8 cellular contexts compared by ENCODE assay signal in genomic region chrX:54045563-54046228, GRCh38. TPM values are rescaled to one million over a fixed set of nuclear protein-coding genes. Genes with fewer than 3 reads are reported as not detected.
A peak's percentile ranks its signal among the peaks of the same experiment; 100 is the strongest.
DNase-seq lines count a peak whose midpoint lies in the region; ATAC-seq and TF ChIP-seq lines count a peak whose summit lies in the region.

No MANE protein-coding gene starts in this region.

- no peak for TF ChIP-seq CTCF in H9 (conservative IDR thresholded peaks at IDR 0.05)
- no peak for TF ChIP-seq CTCF in progenitor cell of endocrine pancreas (IDR thresholded peaks at IDR 0.05; ENCODE audit: unreplicated experiment)

- no peak overlapping the region for H2BK15ac ChIP-seq in H9 (ENCODE audit: low read depth, low read length)

- H4K8ac ChIP-seq in H9 (replicated peaks; ENCODE audit: insufficient read length, low read depth, low read length) = no peak overlapping the region

- H3K56ac ChIP-seq in H9 (ENCODE audit: insufficient read length, low read depth, low read length) = no peak overlapping the region

- peaks cover 22 to 32% of the 10 kb centered on the region in 2 experiments for H3K4me1 Mint-ChIP-seq in H9
- H3K4me1 Mint-ChIP-seq in central memory CD8-positive, alpha-beta T cell = peaks cover 17% of the 10 kb centered on the region
- peaks cover 9% of the 10 kb centered on the region for H3K4me1 Mint-ChIP-seq in progenitor cell of endocrine pancreas (ENCODE audit: low read depth)

- H2BK5ac ChIP-seq in H9 (ENCODE audit: insufficient read length, low read length) = no peak overlapping the region

- no peaks in the 10 kb centered on the region for H3K79me2 ChIP-seq in H9 (ENCODE audit: insufficient read depth, low read length)

- H2BK12ac ChIP-seq in H9 (ENCODE audit: insufficient read length, low read depth, low read length) = no peak overlapping the region

- no peaks in the 10 kb centered on the region for H4K20me1 ChIP-seq in H9 (ENCODE audit: control insufficient read depth, insufficient read depth, insufficient read length)

- no peak overlapping the region for H4K5ac ChIP-seq in H9 (ENCODE audit: insufficient read length, low read depth, low read length)

- ATAC-seq in central memory CD8-positive, alpha-beta T cell (replicated peaks; ENCODE audit: extremely low read depth, poor library complexity, severe bottlenecking) = no peak
- no peak for ATAC-seq in HG03571 (IDR thresholded peaks at IDR 0.05; ENCODE audit: unreplicated experiment)

- peaks cover 37% of the 10 kb centered on the region for H3K9me3 ChIP-seq in H9 (ENCODE audit: control insufficient read depth, low read depth, low read length)

- no peak overlapping the region for H3K4me2 ChIP-seq in H9 (ENCODE audit: insufficient read depth, insufficient read length, low read length)

- H3T11ph ChIP-seq in H9 (ENCODE audit: low read length) = no peak overlapping the region

- no peak overlapping the region for H4K91ac ChIP-seq in H9 (ENCODE audit: insufficient read length, low read depth, low read length)

- H2BK120ac ChIP-seq in H9 (ENCODE audit: low read depth, low read length, poor library complexity, severe bottlenecking) = no peak overlapping the region

- no peaks in the 10 kb centered on the region for H3K27me3 ChIP-seq in H9 (ENCODE audit: insufficient read depth, low read length)

- peaks cover 70 to 74% of the 10 kb centered on the region in 2 experiments for H3K9me3 Mint-ChIP-seq in H9
- H3K9me3 Mint-ChIP-seq in central memory CD8-positive, alpha-beta T cell = no peaks in the 10 kb centered on the region
- peaks cover 18% of the 10 kb centered on the region for H3K9me3 Mint-ChIP-seq in progenitor cell of endocrine pancreas (ENCODE audit: low read depth)

- whole genome bisulfite sequencing in H9 (ENCODE audit: extremely low coverage, insufficient read length, low lambda C conversion rate) = no CpG with 5 or more reads among the region's 12 CpGs

- no peak overlapping the region for H3K18ac ChIP-seq in H9 (ENCODE audit: insufficient read length, low read depth, low read length)

- no peak overlapping the region for H2AK5ac ChIP-seq in H9 (ENCODE audit: insufficient read length, low read length)

- peak overlapping the region; percentile 92 to 97; a peak in 4 of 5 replicates for H3K4me3 Mint-ChIP-seq in H9
- H3K4me3 Mint-ChIP-seq in central memory CD8-positive, alpha-beta T cell = peak overlapping the region; percentile 91
- H3K4me3 Mint-ChIP-seq in progenitor cell of endocrine pancreas (ENCODE audit: low read depth) = peak overlapping the region; percentile 92

- no peak overlapping the region for H3K23ac ChIP-seq in H9 (ENCODE audit: insufficient read length, low read depth, low read length)

- DNase-seq in H9 (no peak), NCI-H2107 treated with DMSO at 0.1 percent for 48 hours (lab: John Stamatoyannopoulos, UW; ENCODE audit: unreplicated experiment) (peak; percentile 89), progenitor cell of endocrine pancreas (ENCODE audit: low spot score, unreplicated experiment) (no peak), NCI-H1694 (lab: John Stamatoyannopoulos, UW) (no peak), iPS-NIHi7 (ENCODE audit: extremely low spot score) (no peak), retina (no peak)
- no peak for DNase-seq in central memory CD8-positive, alpha-beta T cell (ENCODE audit: low spot score in 2 of 2)

- H2AFZ ChIP-seq in H9 (ENCODE audit: low read length) = no peak overlapping the region

- H3K4me1 ChIP-seq in H9 (ENCODE audit: insufficient read depth, low read length) = peaks cover 3% of the 10 kb centered on the region; the same call in 1 of the 2 replicates

- no peak overlapping the region for H3K4ac ChIP-seq in H9 (ENCODE audit: low read depth, low read length)

- H3K27ac Mint-ChIP-seq in H9 = peak overlapping the region; percentile 64 to 100 (median 98); a peak in 6 of 7 replicates
- peak overlapping the region; percentile 94 for H3K27ac Mint-ChIP-seq in central memory CD8-positive, alpha-beta T cell (ENCODE audit: low read depth)
- peak overlapping the region; percentile 99 for H3K27ac Mint-ChIP-seq in progenitor cell of endocrine pancreas

- H3K79me1 ChIP-seq in H9 (ENCODE audit: insufficient read depth, low read depth, low read length, poor library complexity, severe bottlenecking) = no peaks in the 10 kb centered on the region

- H3K14ac ChIP-seq in H9 (ENCODE audit: insufficient read depth, low read length) = no peak overlapping the region

- H3K36me3 Mint-ChIP-seq in H9 (ENCODE audit: insufficient read depth in 1 of 3, low read depth in 3 of 3) (peaks cover 15 to 18% (median 17%) of the 10 kb centered on the region in 3 experiments), progenitor cell of endocrine pancreas (ENCODE audit: insufficient read depth) (peaks cover 1% of the 10 kb centered on the region)
- H3K36me3 Mint-ChIP-seq in central memory CD8-positive, alpha-beta T cell (ENCODE audit: insufficient read depth) = peaks cover 25% of the 10 kb centered on the region

- H2BK20ac ChIP-seq in H9 (ENCODE audit: low read depth, low read length, poor library complexity, severe bottlenecking) = no peak overlapping the region

- peaks cover 7% of the 10 kb centered on the region for H3K23me2 ChIP-seq in H9 (ENCODE audit: insufficient read length, low read depth, low read length, poor library complexity, severe bottlenecking)

- H3K27me3 Mint-ChIP-seq in H9 (ENCODE audit: low read depth) (peaks cover 2% of the 10 kb centered on the region; the same call in 1 of the 2 replicates), progenitor cell of endocrine pancreas (no peaks in the 10 kb centered on the region)
- no peaks in the 10 kb centered on the region for H3K27me3 Mint-ChIP-seq in central memory CD8-positive, alpha-beta T cell

- H3K27ac ChIP-seq in H9 (ENCODE audit: insufficient read length, low read depth, low read length) = peak overlapping the region; percentile 97

- H3K9ac ChIP-seq in H9 (ENCODE audit: extremely low read depth, insufficient read length, low read length) = no peak overlapping the region

RNA-seq across cellular contexts. Expression of gene PHF8, which starts 1.4 kb away (rescaled TPM):
- total RNA-seq in H9 (2021) (38.9 and 45.2 TPM in 2 replicates), progenitor cell of endocrine pancreas (43.5 and 47.8 TPM in 2 replicates)
